Comparison of ENCODE assay signal across 16 cellular contexts in the genomic region with DNA sequence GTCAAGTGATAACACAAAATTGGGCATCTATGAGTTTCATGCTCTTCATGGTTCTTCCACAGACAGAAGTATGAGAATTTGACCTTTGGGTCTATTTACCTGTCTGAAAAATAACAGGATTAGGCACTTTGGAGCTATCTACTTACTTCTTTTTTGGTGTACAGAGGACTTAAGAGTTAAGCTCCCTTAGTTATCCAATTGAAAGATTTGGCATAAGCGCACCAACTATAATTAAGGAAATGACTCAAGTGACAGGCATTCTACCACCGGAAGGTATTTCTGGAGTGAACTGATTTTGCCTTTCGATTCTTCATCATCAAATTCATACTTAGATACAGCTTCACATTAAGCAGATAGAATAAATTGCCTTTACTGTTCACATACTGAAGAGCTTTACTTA. TPM values are rescaled to one million over a fixed set of nuclear protein-coding genes. Genes with fewer than 3 reads are reported as not detected.
DNase-seq lines count a peak whose midpoint lies in the region; ATAC-seq, FAIRE-seq and TF ChIP-seq lines count a peak whose summit lies in the region.
"Had no signal": no experiment of that assay in that cellular context is flagged by ENCODE, and none has a peak within 500 bp of the region (broad histone marks: within the 10 kb centered on the region; RNA-seq: fewer than 3 reads in every experiment).

No MANE protein-coding gene starts in this region.

- H3K27me3 ChIP-seq in PC-9 (ENCODE audit: insufficient read depth, low read depth): no peaks in the 10 kb centered on the region
- H3K27me3 ChIP-seq: ascending aorta had no signal

- H3K36me3 Mint-ChIP-seq in CD14-positive monocyte: no peaks in the 10 kb centered on the region

- POLR2A ChIA-PET in PC-9 (lab: Charles Lee; ENCODE audit: unreplicated experiment): interaction anchor here (0.7 to 1.1 kb wide), 2 partner anchors 26 to 106 kb away, joined by 3 to 8 read pairs; no protein-coding TSS in a partner anchor

- no peak overlapping the region for H3K4me3 Mint-ChIP-seq in CD14-positive monocyte
- H3K4me3 Mint-ChIP-seq: CD4-positive, alpha-beta T cell; neural crest cell had no signal

- no peaks in the 10 kb centered on the region for H3K9me2 ChIP-seq in PC-9 (ENCODE audit: insufficient read depth)

- peaks cover 12% of the 10 kb centered on the region for H3K4me1 Mint-ChIP-seq in CD14-positive monocyte
- H3K4me1 Mint-ChIP-seq: neural crest cell had no signal

- H3K36me3 ChIP-seq in PC-9 (ENCODE audit: low read depth): no peaks in the 10 kb centered on the region
- H3K36me3 ChIP-seq: ascending aorta had no signal

- no peaks in the 10 kb centered on the region for H4K20me1 ChIP-seq in PC-9 (ENCODE audit: insufficient read depth)

- no peaks in the 10 kb centered on the region for H3K79me2 ChIP-seq in PC-9 (ENCODE audit: low read depth)

- no peaks in the 10 kb centered on the region; the same call in 1 of the 2 replicates for H3K4me1 ChIP-seq in PC-9 (replicated peaks; ENCODE audit: insufficient read depth)

- H3K27ac ChIP-seq in PC-9: no peak overlapping the region

- peak overlapping the region; percentile 42 for H3K4me2 ChIP-seq in PC-9

- no TSS peak for BruUV-seq in PC-9 (replicated peaks; lab: Mats Ljungman, UMichigan)

- CTCF ChIA-PET in PC-9 (lab: Charles Lee): no interaction called here

- no peaks in the 10 kb centered on the region for H3F3A ChIP-seq in PC-9 (ENCODE audit: insufficient read depth, low read depth)

- H3K9me3 ChIP-seq in PC-9 (ENCODE audit: insufficient read depth, low read depth): no peaks in the 10 kb centered on the region
- H3K9me3 ChIP-seq: ascending aorta had no signal

- H3K27me3 Mint-ChIP-seq in CD14-positive monocyte (ENCODE audit: low read depth in 3 of 3): peaks cover 0 to 7% (median 3%) of the 10 kb centered on the region in 3 donors

- no peak for FAIRE-seq in frontal cortex (lab: Jason Lieb, UNC)
- FAIRE-seq: islet of Langerhans had no signal

- no peak for TF ChIP-seq CTCF in PC-9 (conservative IDR thresholded peaks at IDR 0.05)
- no peak for TF ChIP-seq CTCF in epithelial cell of esophagus (IDR thresholded peaks at IDR 0.05; ENCODE audit: insufficient read depth, low read depth, low read length, missing control alignments)
- no peak for TF ChIP-seq CTCF in CD14-positive monocyte (IDR thresholded peaks at IDR 0.05)

- no peak overlapping the region for H3K27ac Mint-ChIP-seq in CD14-positive monocyte
- H3K27ac Mint-ChIP-seq: CD4-positive, alpha-beta T cell had no signal

- ATAC-seq in HG03196 (IDR thresholded peaks at IDR 0.05; ENCODE audit: unreplicated experiment): no peak
- no peak for ATAC-seq in GM21515 (IDR thresholded peaks at IDR 0.05; ENCODE audit: unreplicated experiment)

- no peak overlapping the region for H2AFZ ChIP-seq in PC-9

- H3K4me3 ChIP-seq in PC-9 (no peak overlapping the region), epithelial cell of esophagus (ENCODE audit: low read length) (no peak overlapping the region)
- H3K4me3 ChIP-seq: ascending aorta had no signal

- intact Hi-C loops in PC-9 (cut with micrococcal nuclease; ENCODE audit: unreplicated experiment) (no loop called here), CD14-positive monocyte (cut with micrococcal nuclease) (no loop called here)

- peaks cover 0 to 1% (median 0%) of the 10 kb centered on the region in 7 donors for H3K9me3 Mint-ChIP-seq in CD14-positive monocyte
- H3K9me3 Mint-ChIP-seq: CD4-positive, alpha-beta T cell; neural crest cell had no signal

- DNase-seq in EH (ENCODE audit: low read depth) (peak; percentile 84), PC-9 (peak in 1 of 2 experiments; percentile 63), epithelial cell of esophagus (ENCODE audit: low read depth) (peak; percentile 60), myocyte (ENCODE audit: low read depth) (peak; percentile 62), frontal cortex (ENCODE audit: low spot score in 2 of 2) (no peak), CD14-positive monocyte (ENCODE audit: low spot score) (no peak)
- DNase-seq: activated T-cell treated with anti-CD3 and anti-CD28 coated beads, Interleukin-2, amount 50 U/mL, for 1 hour; CD4-positive, alpha-beta T cell; MV-4-11; NCI-H524 treated with DMSO at 0.1 percent for 48 hours; SIG-M5 had no signal

RNA-seq across cellular contexts. Expression of a gene that starts 43.9 kb away (rescaled TPM):
- 1.9 and 2.1 TPM in 2 replicates for total RNA-seq in PC-9 (2021)
- 19.5 and 21.6 TPM in 2 replicates for total RNA-seq in myocyte
- polyA plus RNA-seq in myocyte (2012): 4.4 TPM
- total RNA-seq in frontal cortex: 64.8 TPM
- 1 to 10 TPM; 5.8 to 8.0 TPM for polyA plus RNA-seq in CD14-positive monocyte

Comparison
In these comparisons a context has a peak if more than half of its experiments do, and no peak if none do; other contexts are left out.
1. DNase-seq: peak in EH (single experiment), epithelial cell of esophagus (single experiment) and myocyte (single experiment); none in frontal cortex (0 of 2) and CD14-positive monocyte (single experiment).